ENCODE assay signal across 1 cellular context in genomic region chr3:42728056-42728455, GRCh38.
TF ChIP-seq lines count a peak whose summit lies in the region.

No MANE protein-coding gene starts in this region.

TF ChIP-seq in K562, 482 proteins besides CTCF, POLR2A, EP300 and RAD21:
- TF ChIP-seq ZNF174 (CRISPR knock-in tag; IDR thresholded peaks at IDR 0.05) (no peak), CBFA2T3 (IDR thresholded peaks at IDR 0.05) (no peak), POLR2B (IDR thresholded peaks at IDR 0.05; ENCODE audit: low read depth, partially characterized antibody) (no peak), ZNF668 (CRISPR knock-in tag; IDR thresholded peaks at IDR 0.05) (no peak), KAT7 (CRISPR knock-in tag; IDR thresholded peaks at IDR 0.05; ENCODE audit: borderline replicate concordance) (no peak), SAP30 (IDR thresholded peaks at IDR 0.05; ENCODE audit: borderline replicate concordance, insufficient read depth, low read depth, low read length, poor library complexity, severe bottlenecking) (no peak), ZNF253 (CRISPR knock-in tag; conservative IDR thresholded peaks at IDR 0.05) (no peak)
